Comparison of ENCODE assay signal across 8 cellular contexts in the genomic region with DNA sequence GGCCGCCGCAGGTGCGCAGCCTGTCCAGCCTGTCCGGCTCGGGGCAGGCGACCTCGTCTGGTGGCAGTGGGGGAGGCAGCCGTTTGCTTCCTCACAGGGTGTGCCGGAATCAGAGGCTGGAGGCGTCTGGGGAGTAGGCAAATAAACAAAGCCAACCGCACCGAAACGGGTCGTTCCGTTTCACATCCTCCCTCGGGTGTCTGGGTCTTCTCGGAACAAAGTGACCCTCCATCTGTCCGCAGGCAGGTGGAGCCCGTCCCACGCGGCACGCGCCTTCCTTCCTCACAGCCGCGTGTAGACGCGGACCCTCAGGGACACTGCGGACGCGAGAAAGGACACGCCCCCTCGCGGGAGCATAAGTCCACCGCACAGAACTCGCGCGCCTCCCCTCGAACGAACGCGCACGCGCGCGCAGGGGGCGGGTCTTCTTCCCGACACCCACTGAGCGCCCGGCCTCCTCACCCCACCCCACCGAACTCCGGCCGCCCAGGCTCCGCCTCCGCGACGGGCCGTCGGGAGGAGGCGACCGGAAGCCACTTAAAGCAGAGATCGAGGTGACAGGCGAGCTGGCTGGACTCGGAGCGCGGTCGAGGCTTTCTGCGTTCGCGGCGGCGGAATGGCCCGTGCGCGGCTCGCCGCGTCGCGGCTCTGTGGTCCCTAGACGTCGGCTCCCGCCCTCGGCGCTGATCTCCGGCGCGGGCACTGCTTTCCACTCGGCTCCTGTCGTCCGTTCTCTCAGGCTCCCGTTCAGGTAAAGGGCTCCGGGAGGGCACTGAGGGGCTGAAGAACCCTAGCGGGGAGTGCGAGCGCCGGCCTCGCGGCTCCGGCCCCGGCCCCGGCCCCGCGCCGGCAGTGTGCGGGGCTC. TPM values are rescaled to one million over a fixed set of nuclear protein-coding genes. Genes with fewer than 3 reads are reported as not detected.
DNase-seq lines count a peak whose midpoint lies in the region; ATAC-seq, FAIRE-seq and TF ChIP-seq lines count a peak whose summit lies in the region.

A gene with protein sequence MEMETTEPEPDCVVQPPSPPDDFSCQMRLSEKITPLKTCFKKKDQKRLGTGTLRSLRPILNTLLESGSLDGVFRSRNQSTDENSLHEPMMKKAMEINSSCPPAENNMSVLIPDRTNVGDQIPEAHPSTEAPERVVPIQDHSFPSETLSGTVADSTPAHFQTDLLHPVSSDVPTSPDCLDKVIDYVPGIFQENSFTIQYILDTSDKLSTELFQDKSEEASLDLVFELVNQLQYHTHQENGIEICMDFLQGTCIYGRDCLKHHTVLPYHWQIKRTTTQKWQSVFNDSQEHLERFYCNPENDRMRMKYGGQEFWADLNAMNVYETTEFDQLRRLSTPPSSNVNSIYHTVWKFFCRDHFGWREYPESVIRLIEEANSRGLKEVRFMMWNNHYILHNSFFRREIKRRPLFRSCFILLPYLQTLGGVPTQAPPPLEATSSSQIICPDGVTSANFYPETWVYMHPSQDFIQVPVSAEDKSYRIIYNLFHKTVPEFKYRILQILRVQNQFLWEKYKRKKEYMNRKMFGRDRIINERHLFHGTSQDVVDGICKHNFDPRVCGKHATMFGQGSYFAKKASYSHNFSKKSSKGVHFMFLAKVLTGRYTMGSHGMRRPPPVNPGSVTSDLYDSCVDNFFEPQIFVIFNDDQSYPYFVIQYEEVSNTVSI (plus strand): TSS at position 545 of the 865 bp plus-strand sequence. CDS start 3,108 bp downstream, outside the sequence.

- H3K27ac Mint-ChIP-seq in T-helper 17 cell = peak within 1 kb of the TSS; percentile 94

- DNase-seq in NCI-H1694 treated with DMSO at 0.1 percent for 48 hours (lab: John Stamatoyannopoulos, UW) (peak; percentile 94), T-helper 17 cell (peak; percentile 99 to 100 (median 99)), left ventricle myocardium superior (peak; percentile 100), psoas muscle (peak; percentile 100), urothelium cell line (ENCODE audit: low spot score) (peak; percentile 94)

- intact Hi-C loops in left ventricle myocardium superior (cut with micrococcal nuclease) (loop anchor here (5.0 to 10.0 kb wide), 3 partner anchors 127 to 522 kb away; no protein-coding TSS in a partner anchor), psoas muscle (cut with DNase I) (loop anchor here (1.0 to 10.0 kb wide), 5 partner anchors 42 to 461 kb away; a partner anchor contains a TSS)

- H3K4me3 ChIP-seq in psoas muscle = peak within 1 kb of the TSS; percentile 88

- peaks cover 40% of the 10 kb centered on the region for H3K4me1 Mint-ChIP-seq in T-helper 17 cell

- H3K36me3 ChIP-seq in psoas muscle (ENCODE audit: insufficient read depth in 1 of 2, low read depth in 1 of 2) = peaks cover 8 to 16% of the 10 kb centered on the region in 2 donors

- peaks cover 4% of the 10 kb centered on the region for H3K36me3 Mint-ChIP-seq in T-helper 17 cell (ENCODE audit: low read depth)

- FAIRE-seq in urothelium cell line (lab: Jason Lieb, UNC) = no peak

- peak; percentile 68 for TF ChIP-seq CTCF in psoas muscle (IDR thresholded peaks at IDR 0.05)

- H3K27ac ChIP-seq in angular gyrus (ENCODE audit: low read depth, low read length) (peak within 1 kb of the TSS; percentile 86), psoas muscle (peak within 1 kb of the TSS; percentile 96)

- H3K4me3 Mint-ChIP-seq in T-helper 17 cell = peak within 1 kb of the TSS; percentile 96

- no peaks in the 10 kb centered on the region for H3K27me3 ChIP-seq in psoas muscle (ENCODE audit: insufficient read depth in 3 of 3, low read length in 2 of 3)

- ATAC-seq in GM18498 (IDR thresholded peaks at IDR 0.05; ENCODE audit: unreplicated experiment) (peak; percentile 82), HG02938 (IDR thresholded peaks at IDR 0.05; ENCODE audit: unreplicated experiment) (peak; percentile 85), T-helper 17 cell (peak; percentile 85), left ventricle myocardium superior (peak; percentile 96), psoas muscle (peak; percentile 95 to 97 (median 96))

- H3K27me3 Mint-ChIP-seq in T-helper 17 cell = no peaks in the 10 kb centered on the region

- no peaks in the 10 kb centered on the region for H3K9me3 ChIP-seq in T-helper 17 cell (ENCODE audit: control insufficient read depth, low read length, poor library complexity, severe bottlenecking)
- no peaks in the 10 kb centered on the region for H3K9me3 ChIP-seq in psoas muscle

- 0% methylated on average over 70 to 105 of the region's 105 CpGs for WGBS in psoas muscle, 3 donors

- H3K4me1 ChIP-seq in psoas muscle = peaks cover 37% of the 10 kb centered on the region

RNA-seq across cellular contexts. Expression of the gene that starts here (rescaled TPM):
- total RNA-seq in T-helper 17 cell (100 to 1,000 TPM; 126 to 180 TPM), left ventricle myocardium superior (28.2 TPM), psoas muscle (10 to 100 TPM; 10.5 to 18.1 (median 16.0) TPM)
- 10 to 100 TPM in 2 of 3 donors, 1 to 10 TPM in 1; 9.4 to 22.3 (median 11.2) TPM for polyA plus RNA-seq in psoas muscle

Comparison
In these comparisons a context has a peak if more than half of its experiments do, and no peak if none do; other contexts are left out.
1. Peak in every context shown above with its lines: DNase-seq, ATAC-seq, H3K4me3 ChIP-seq and H3K27ac ChIP-seq.